ENCODE assay signal across 8 cellular contexts in genomic region chr15:89665449-89666146, GRCh38. TPM values are rescaled to one million over a fixed set of nuclear protein-coding genes. Genes with fewer than 3 reads are reported as not detected.
A peak's percentile ranks its signal among the peaks of the same experiment; 100 is the strongest.
DNase-seq lines count a peak whose midpoint lies in the region; ATAC-seq, FAIRE-seq and TF ChIP-seq lines count a peak whose summit lies in the region.

No MANE protein-coding gene starts in this region.

- DNase-seq in GM13976 (ENCODE audit: low spot score): peak; percentile 79
- peak; percentile 1 for DNase-seq in NCI-H146 treated with DMSO at 0.1 percent for 48 hours (lab: John Stamatoyannopoulos, UW; ENCODE audit: unreplicated experiment)
- peak; percentile 57 to 68 for DNase-seq in cardiac fibroblast (ENCODE audit: low read depth in 2 of 2)
- peak; percentile 86 for DNase-seq in kidney
- peak in 1 of 2 donors; percentile 27 for DNase-seq in stimulated activated naive CD8-positive, alpha-beta T cell treated with anti-CD3 and anti-CD28 coated beads, Interleukin-15, amount 100 ng/mL, for 72 hours
- DNase-seq in superior temporal gyrus (ENCODE audit: extremely low spot score): no peak
- DNase-seq in OCI-M1 (lab: John Stamatoyannopoulos, UW): no peak
- no peak for DNase-seq in NCI-H1105 (lab: John Stamatoyannopoulos, UW)

- no peak overlapping the region for H3K27ac Mint-ChIP-seq in stimulated activated naive CD8-positive, alpha-beta T cell treated with anti-CD3 and anti-CD28 coated beads, Interleukin-15, amount 100 ng/mL, for 72 hours

- no peaks in the 10 kb centered on the region for H3K9me3 ChIP-seq in kidney (ENCODE audit: control insufficient read depth in 1 of 2, low read length in 2 of 2)

- intact Hi-C loops in kidney (cut with DNase I): no loop called here

- peak overlapping the region in 1 of 2 donors; percentile 34 for H3K9ac ChIP-seq in kidney (ENCODE audit: low read length in 2 of 2)

- H3K36me3 ChIP-seq in kidney (ENCODE audit: control insufficient read depth in 1 of 2, insufficient read depth in 2 of 2, low read length in 2 of 2): no peaks in the 10 kb centered on the region

- H3K4me1 Mint-ChIP-seq in stimulated activated naive CD8-positive, alpha-beta T cell treated with anti-CD3 and anti-CD28 coated beads, Interleukin-15, amount 100 ng/mL, for 72 hours: no peaks in the 10 kb centered on the region

- peak overlapping the region; percentile 28 to 68 for H3K4me3 Mint-ChIP-seq in stimulated activated naive CD8-positive, alpha-beta T cell treated with anti-CD3 and anti-CD28 coated beads, Interleukin-15, amount 100 ng/mL, for 72 hours

- in situ Hi-C loops in GM13976 (cut with MboI; ENCODE audit: low sequenced_read_pairs, unreplicated experiment): no loop called here

- FAIRE-seq in kidney (lab: Jason Lieb, UNC): no peak

- peak overlapping the region; percentile 8 to 30 for H3K4me3 ChIP-seq in cardiac fibroblast (replicated peaks in 1 of 2; ENCODE audit: low read depth in 2 of 2, low read length in 2 of 2)
- H3K4me3 ChIP-seq in kidney (ENCODE audit: low read length in 2 of 2): peak overlapping the region; percentile 29

- H3K9me3 Mint-ChIP-seq in stimulated activated naive CD8-positive, alpha-beta T cell treated with anti-CD3 and anti-CD28 coated beads, Interleukin-15, amount 100 ng/mL, for 72 hours: no peaks in the 10 kb centered on the region

- H3K4me1 ChIP-seq in kidney (ENCODE audit: control insufficient read depth in 1 of 2, insufficient read depth in 1 of 2, low read depth in 1 of 2, low read length in 2 of 2): peaks cover 0 to 4% of the 10 kb centered on the region in 2 donors

- ATAC-seq in stimulated activated naive CD8-positive, alpha-beta T cell treated with anti-CD3 and anti-CD28 coated beads, Interleukin-15, amount 100 ng/mL, for 72 hours: peak; percentile 73

- TF ChIP-seq CTCF in GM13976 (IDR thresholded peaks at IDR 0.05; ENCODE audit: borderline replicate concordance, control extremely low read depth, extremely low read depth, insufficient read depth, missing control alignments): no peak
- TF ChIP-seq CTCF in cardiac fibroblast (IDR thresholded peaks at IDR 0.05; ENCODE audit: low read depth, low read length): no peak
- TF ChIP-seq CTCF in kidney (IDR thresholded peaks at IDR 0.05; ENCODE audit: borderline replicate concordance, extremely low read depth, insufficient read depth): no peak

- peaks cover 63% of the 10 kb centered on the region for H3K27me3 Mint-ChIP-seq in stimulated activated naive CD8-positive, alpha-beta T cell treated with anti-CD3 and anti-CD28 coated beads, Interleukin-15, amount 100 ng/mL, for 72 hours

- peak overlapping the region; percentile 57 to 65 for H3K27ac ChIP-seq in kidney (ENCODE audit: low read depth in 2 of 2, low read length in 2 of 2)

RNA-seq across cellular contexts. Expression of gene KIF7, which starts 10.3 kb away (rescaled TPM):
- 4.2 TPM for total RNA-seq in kidney
- 1.4 TPM for polyA plus RNA-seq in kidney (ENCODE audit: insufficient read depth, low read depth, low replicate concordance)

RNA-seq across cellular contexts. Expression of gene PLIN1, which starts 13.6 kb away (rescaled TPM):
- total RNA-seq in kidney: 2.1 TPM
- 0.86 TPM for polyA plus RNA-seq in kidney (ENCODE audit: insufficient read depth, low read depth, low replicate concordance)

RNA-seq across cellular contexts. Expression of gene PEX11A, which starts 25.0 kb away (rescaled TPM):
- total RNA-seq in kidney: 7.7 TPM
- polyA plus RNA-seq in kidney (ENCODE audit: insufficient read depth, low read depth, low replicate concordance): 13.7 TPM

RNA-seq across cellular contexts. Expression of gene WDR93, which starts 25.0 kb away (rescaled TPM):
- 2.5 TPM for total RNA-seq in kidney
- 1.2 TPM for polyA plus RNA-seq in kidney (ENCODE audit: insufficient read depth, low read depth, low replicate concordance)

Comparison
In these comparisons a context has a peak if more than half of its experiments do, and no peak if none do; other contexts are left out.
1. DNase-seq: peak in GM13976 (single experiment), NCI-H146 treated with DMSO at 0.1 percent for 48 hours (single experiment), cardiac fibroblast (2 of 2) and kidney (single experiment); none in superior temporal gyrus (single experiment), OCI-M1 (single experiment) and NCI-H1105 (single experiment).